In genomic region chr2:168600970-168601369, GRCh38 we compare ENCODE assay signal across 22 cellular contexts.
"Had no signal": no experiment of that assay in that cellular context is flagged by ENCODE, and none has a peak within 500 bp of the region (broad histone marks: within the 10 kb centered on the region; RNA-seq: fewer than 3 reads in every experiment).

No MANE protein-coding gene starts in this region.

- H3K27me3 ChIP-seq: heart right ventricle, ovary, right atrium auricular region, stomach had no signal

- H3K4me1 ChIP-seq: prostate gland had no signal

- H3K4me3 ChIP-seq: heart right ventricle, lung, ovary, prostate gland, right atrium auricular region, stomach had no signal

- H3K27ac ChIP-seq: heart right ventricle, ovary, prostate gland, right atrium auricular region, stomach had no signal

- H3K9me3 ChIP-seq: prostate gland had no signal

- ATAC-seq: heart right ventricle, left lobe of liver, natural killer cell, T-helper 17 cell had no signal

- FAIRE-seq: bronchial epithelial cell, keratinocyte had no signal

- H3K36me3 ChIP-seq: heart right ventricle, ovary, prostate gland, right atrium auricular region had no signal

- DNase-seq: activated CD4-positive, alpha-beta memory T cell treated with anti-CD3 and anti-CD28 coated beads, Interleukin-2, amount 10 ng/mL, durations not matched to agents 7 days and 5 days; activated CD4-positive, alpha-beta T cell treated with anti-CD3 and anti-CD28 coated beads for 48 hours; activated CD4-positive, CD25-positive, alpha-beta regulatory T cell; activated effector memory CD4-positive, alpha-beta T cell treated with anti-CD3 and anti-CD28 coated beads, Interleukin-2, amount 50 U/mL, for 16 hours; activated naive CD4-positive, alpha-beta T cell treated with anti-CD3 and anti-CD28 coated beads, Interleukin-2, amount 10 ng/mL, durations not matched to agents 7 days and 5 days; cerebellar nuclear complex; cortex of kidney; foreskin fibroblast; heart right ventricle; natural killer cell; ovary; stimulated activated CD4-positive, alpha-beta T cell treated with anti-CD3 and anti-CD28 coated beads, Interleukin-4, amount 100 ng/mL, for 24 hours; stomach; SW 1271; T-helper 17 cell; trophoblast cell had no signal
